Comparison of ENCODE assay signal across 29 cellular contexts in the genomic region with DNA sequence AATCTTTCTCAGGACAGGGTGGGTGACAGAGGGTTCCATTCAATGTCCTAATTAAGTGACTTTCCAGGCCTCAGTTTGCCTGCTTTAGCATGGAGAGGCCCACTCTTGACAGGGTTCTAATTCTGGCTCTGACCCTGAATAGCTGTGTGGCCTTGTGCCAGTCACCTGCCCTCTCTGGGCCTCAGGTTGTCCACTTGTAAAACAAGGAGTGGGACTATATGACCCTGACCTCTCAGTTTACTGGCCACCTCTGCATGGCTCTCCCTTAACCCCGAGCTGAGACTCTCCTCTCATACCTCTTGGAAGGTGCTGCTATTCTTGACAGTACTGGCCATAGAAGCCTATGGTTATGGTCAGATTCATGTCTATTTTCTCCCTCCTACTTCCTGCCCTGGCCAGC. TPM values are rescaled to one million over a fixed set of nuclear protein-coding genes. Genes with fewer than 3 reads are reported as not detected.
"Had no signal": no experiment of that assay in that cellular context is flagged by ENCODE, and none has a peak within 500 bp of the region (broad histone marks: within the 10 kb centered on the region; RNA-seq: fewer than 3 reads in every experiment).

No MANE protein-coding gene starts in this region.

- H3K27me3 ChIP-seq: MG63, Peyer's patch had no signal

- H3K27me3 Mint-ChIP-seq: activated naive CD8-positive, alpha-beta T cell had no signal

- H3K4me3 ChIP-seq: MG63, Peyer's patch had no signal

- H3K4me3 Mint-ChIP-seq: activated B cell treated with CpG ODN at 0.5 μM for 24 hours; activated CD4-positive, alpha-beta T cell treated with anti-CD3 and anti-CD28 coated beads, Interleukin-2, amount 10 ng/mL, durations not matched to agents 24 days and 14 days; activated CD8-positive, alpha-beta memory T cell treated with anti-CD3 and anti-CD28 coated beads, Interleukin-2, amount 10 ng/mL, durations not matched to agents 7 days and 5 days; activated naive CD8-positive, alpha-beta T cell; activated T-cell treated with anti-CD3 and anti-CD28 coated beads, Interleukin-2, amount 50 U/mL, for 24 hours; activated T-helper 1 cell treated with anti-CD3 and anti-CD28 coated beads, Interleukin-12 subunit alpha, Interleukin-12 subunit beta, Interleukin-2, Interleukin-4 antibody, amounts not matched to agents 30 ng/mL and 10 ng/mL and 1 ng/mL, durations not matched to agents 14 hours and 24 hours and 36 hours; brain; central memory CD8-positive, alpha-beta T cell; T-helper 17 cell had no signal

- H3K9me3 Mint-ChIP-seq: activated B cell treated with CpG ODN at 0.5 μM for 24 hours; activated CD4-positive, alpha-beta T cell treated with anti-CD3 and anti-CD28 coated beads, Interleukin-2, amount 10 ng/mL, durations not matched to agents 24 days and 14 days; activated T-cell treated with anti-CD3 and anti-CD28 coated beads, Interleukin-2, amount 50 U/mL, for 24 hours; activated T-helper 1 cell treated with anti-CD3 and anti-CD28 coated beads, Interleukin-12 subunit alpha, Interleukin-12 subunit beta, Interleukin-2, Interleukin-4 antibody, amounts not matched to agents 30 ng/mL and 10 ng/mL and 1 ng/mL, durations not matched to agents 14 hours and 24 hours and 36 hours; central memory CD8-positive, alpha-beta T cell had no signal

- H3K27ac Mint-ChIP-seq: activated B cell treated with CpG ODN at 0.5 μM for 24 hours; activated CD4-positive, alpha-beta T cell treated with anti-CD3 and anti-CD28 coated beads, Interleukin-2, amount 10 ng/mL, durations not matched to agents 24 days and 14 days; activated CD8-positive, alpha-beta memory T cell treated with anti-CD3 and anti-CD28 coated beads, Interleukin-2, amount 10 ng/mL, durations not matched to agents 7 days and 5 days; activated naive CD8-positive, alpha-beta T cell; activated T-cell treated with anti-CD3 and anti-CD28 coated beads, Interleukin-2, amount 50 U/mL, for 24 hours; activated T-helper 1 cell treated with anti-CD3 and anti-CD28 coated beads, Interleukin-12 subunit alpha, Interleukin-12 subunit beta, Interleukin-2, Interleukin-4 antibody, amounts not matched to agents 30 ng/mL and 10 ng/mL and 1 ng/mL, durations not matched to agents 14 hours and 24 hours and 36 hours; T-helper 17 cell had no signal

- DNase-seq: activated B cell treated with CpG ODN at 0.5 μM for 24 hours; activated CD4-positive, alpha-beta T cell treated with anti-CD3 and anti-CD28 coated beads for 1 hour; activated CD4-positive, alpha-beta T cell treated with anti-CD3 and anti-CD28 coated beads, Interleukin-2, amount 10 ng/mL, durations not matched to agents 24 days and 14 days; activated CD4-positive, alpha-beta T cell treated with anti-CD3 and anti-CD28 coated beads, Interleukin-2, amount 50 U/mL, for 48 hours; activated CD8-positive, alpha-beta memory T cell treated with anti-CD3 and anti-CD28 coated beads, Interleukin-2, amount 10 ng/mL, durations not matched to agents 7 days and 5 days; activated effector memory CD4-positive, alpha-beta T cell treated with Interleukin-2 at 50 U/mL for 16 hours; activated naive CD4-positive, alpha-beta T cell; activated T-cell treated with anti-CD3 and anti-CD28 coated beads, Interleukin-2, amount 50 U/mL, for 24 hours; amygdala; MG63; MV-4-11; NCI-H1092 treated with DMSO at 0.1 percent for 48 hours; NCI-H1417 treated with DMSO at 0.1 percent for 48 hours; NCI-H2029; NCI-H2107; NCI-H345; NCI-H510A; NCI-H526 treated with DMSO at 0.1 percent for 48 hours; OCI-M1; Peyer's patch; SHP77; T-helper 17 cell; T-helper 9 cell had no signal

- H3K4me1 Mint-ChIP-seq: activated B cell treated with CpG ODN at 0.5 μM for 24 hours; activated CD8-positive, alpha-beta memory T cell treated with anti-CD3 and anti-CD28 coated beads, Interleukin-2, amount 10 ng/mL, durations not matched to agents 7 days and 5 days; T-helper 17 cell had no signal

- H3K27ac ChIP-seq: Peyer's patch had no signal

- ATAC-seq: activated CD8-positive, alpha-beta memory T cell treated with anti-CD3 and anti-CD28 coated beads, Interleukin-2, amount 10 ng/mL, durations not matched to agents 7 days and 5 days; T-helper 17 cell had no signal

- H3K36me3 ChIP-seq: MG63, Peyer's patch had no signal

- H3K36me3 Mint-ChIP-seq: activated CD8-positive, alpha-beta memory T cell treated with anti-CD3 and anti-CD28 coated beads, Interleukin-2, amount 10 ng/mL, durations not matched to agents 7 days and 5 days; activated naive CD8-positive, alpha-beta T cell; brain had no signal

- H3K4me1 ChIP-seq: Peyer's patch had no signal

- FAIRE-seq: astrocyte had no signal

- H3K9me3 ChIP-seq: MG63, Peyer's patch had no signal

RNA-seq across cellular contexts. Expression of a gene that starts 44.1 kb away (rescaled TPM):
- total RNA-seq: activated B cell treated with CpG ODN at 0.5 μM for 24 hours; activated CD4-positive, alpha-beta T cell treated with anti-CD3 and anti-CD28 coated beads, Interleukin-2, amount 10 ng/mL, durations not matched to agents 24 days and 14 days; activated CD8-positive, alpha-beta memory T cell treated with anti-CD3 and anti-CD28 coated beads, Interleukin-2, amount 10 ng/mL, durations not matched to agents 7 days and 5 days; activated T-helper 1 cell treated with anti-CD3 and anti-CD28 coated beads, Interleukin-12 subunit alpha, Interleukin-12 subunit beta, Interleukin-2, Interleukin-4 antibody, amounts not matched to agents 30 ng/mL and 10 ng/mL and 1 ng/mL, durations not matched to agents 14 hours and 24 hours and 36 hours; astrocyte; Peyer's patch; SK-MEL-5; T-helper 17 cell had no signal
